ENCODE assay signal across 21 cellular contexts in the genomic region with DNA sequence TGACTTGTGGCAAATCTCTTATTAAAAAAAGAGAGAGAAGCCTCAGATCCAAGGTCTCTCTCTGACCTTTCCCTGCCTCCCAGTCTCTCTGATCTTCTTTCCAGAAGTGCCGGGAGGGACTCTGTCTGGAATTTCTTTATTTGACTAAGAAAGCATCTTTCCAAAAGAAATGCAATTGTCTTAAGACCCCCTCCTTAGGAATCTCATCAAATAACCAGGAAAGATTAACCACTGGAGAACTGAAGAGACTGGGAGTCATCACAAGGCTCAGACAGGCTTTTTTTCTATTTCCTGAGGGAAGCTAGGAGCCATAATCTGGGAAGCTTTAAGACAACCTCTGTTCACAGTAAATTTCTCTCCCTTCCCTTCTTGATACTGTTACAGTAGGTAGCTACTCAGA. TPM values are rescaled to one million over a fixed set of nuclear protein-coding genes. Genes with fewer than 3 reads are reported as not detected.
DNase-seq lines count a peak whose midpoint lies in the region; ATAC-seq and TF ChIP-seq lines count a peak whose summit lies in the region.
"Had no signal": no experiment of that assay in that cellular context is flagged by ENCODE, and none has a peak within 500 bp of the region (broad histone marks: within the 10 kb centered on the region; RNA-seq: fewer than 3 reads in every experiment).

No MANE protein-coding gene starts in this region.

- no peak for TF ChIP-seq CTCF in esophagus muscularis mucosa (IDR thresholded peaks at IDR 0.05)
- no peak for TF ChIP-seq CTCF in neutrophil (IDR thresholded peaks at IDR 0.05)

- no peak overlapping the region for H3K9ac ChIP-seq in HUES64 (ENCODE audit: low read depth, low read length)
- H3K9ac ChIP-seq: BLaER1, KMS-11 had no signal

- peak; percentile 10 for DNase-seq in EH (ENCODE audit: low read depth)
- DNase-seq in esophagus muscularis mucosa (ENCODE audit: extremely low spot score), result peak; percentile 17
- DNase-seq in activated effector memory CD4-positive, alpha-beta T cell treated with anti-CD3 and anti-CD28 coated beads, Interleukin-2, amount 50 U/mL, for 16 hours, result no peak
- DNase-seq in inferior parietal cortex (ENCODE audit: extremely low spot score), result no peak
- DNase-seq: 8988T; Calu3; CD4-positive, alpha-beta memory T cell; DMS53; DND-41; GDM1; H9 had no signal

- 65% methylated on average over 1 of the region's 1 CpG for WGBS in HUES64
- 63% methylated on average over 1 of the region's 1 CpG for WGBS in esophagus muscularis mucosa

- H3K27ac ChIP-seq in HUES64 (ENCODE audit: low read depth, low read length), result 0 out of 2 replicates have a peak overlapping the region, but pooled peaks have one; percentile 21
- peak overlapping the region in 2 of 4 donors; percentile 21 to 34 for H3K27ac ChIP-seq in esophagus muscularis mucosa (replicated peaks in 1 of 4)
- H3K27ac ChIP-seq in neutrophil, result peak overlapping the region; percentile 88
- H3K27ac ChIP-seq: BLaER1, KMS-11 had no signal

- H3K4me1 ChIP-seq in HUES64 (ENCODE audit: insufficient read depth, low read length), result peaks cover 12% of the 10 kb centered on the region
- peaks cover 12 to 35% (median 17%) of the 10 kb centered on the region in 4 donors for H3K4me1 ChIP-seq in esophagus muscularis mucosa
- peaks cover 47 to 50% of the 10 kb centered on the region in 2 experiments for H3K4me1 ChIP-seq in neutrophil (ENCODE audit: control insufficient read depth in 1 of 2, insufficient read depth in 1 of 2, low read depth in 1 of 2, low read length in 1 of 2)

- no peak for TF ChIP-seq EP300 in esophagus muscularis mucosa (IDR thresholded peaks at IDR 0.05)

- H3K36me3 ChIP-seq in HUES64 (ENCODE audit: insufficient read depth, low read length), result no peaks in the 10 kb centered on the region
- H3K36me3 ChIP-seq in esophagus muscularis mucosa, result peaks cover 0 to 15% (median 4%) of the 10 kb centered on the region in 4 donors
- no peaks in the 10 kb centered on the region for H3K36me3 ChIP-seq in neutrophil

- no peaks in the 10 kb centered on the region for H3K9me3 ChIP-seq in HUES64 (ENCODE audit: insufficient read depth, low read depth, low read length)
- no peaks in the 10 kb centered on the region for H3K9me3 ChIP-seq in esophagus muscularis mucosa
- no peaks in the 10 kb centered on the region for H3K9me3 ChIP-seq in neutrophil
- H3K9me3 ChIP-seq: BLaER1 had no signal

- no peak for ATAC-seq in HG03139 (IDR thresholded peaks at IDR 0.05; ENCODE audit: unreplicated experiment)
- ATAC-seq in HG02885 (IDR thresholded peaks at IDR 0.05; ENCODE audit: poor library complexity, unreplicated experiment), result no peak

- intact Hi-C loops in esophagus muscularis mucosa (cut with DNase I), result no loop called here

- H3K27me3 ChIP-seq in HUES64 (ENCODE audit: insufficient read depth, low read length), result no peaks in the 10 kb centered on the region
- H3K27me3 ChIP-seq in esophagus muscularis mucosa, result no peaks in the 10 kb centered on the region
- no peaks in the 10 kb centered on the region for H3K27me3 ChIP-seq in neutrophil
- H3K27me3 ChIP-seq: BLaER1 had no signal

- TF ChIP-seq POLR2A in esophagus muscularis mucosa (IDR thresholded peaks at IDR 0.05; ENCODE audit: low read depth), result no peak

- H3K4me3 ChIP-seq in HUES64 (ENCODE audit: low read length) (no peak overlapping the region), esophagus muscularis mucosa (no peak overlapping the region), neutrophil (ENCODE audit: low read depth in 1 of 2, low read length in 1 of 2) (no peak overlapping the region)
- H3K4me3 ChIP-seq: BLaER1 had no signal

RNA-seq across cellular contexts. Expression of a gene that starts 4.6 kb away (rescaled TPM):
- 1.1 TPM for polyA plus RNA-seq in HUES64 (2013, experiment 1 of 2)
- 4.8 TPM for polyA plus RNA-seq in HUES64 (2013, experiment 2 of 2)
- total RNA-seq in esophagus muscularis mucosa, result 10 to 100 TPM in 3 of 4 donors, 1 to 10 TPM in 1; 4.8 to 32.8 (median 18.1) TPM
- polyA plus RNA-seq: CD14-positive monocyte had no signal

RNA-seq across cellular contexts. Expression of a gene that starts 30.6 kb away (rescaled TPM):
- polyA plus RNA-seq in HUES64 (2013, experiment 1 of 2), result 14.3 TPM
- polyA plus RNA-seq in HUES64 (2013, experiment 2 of 2), result 17.0 TPM
- 10 to 100 TPM in 2 of 4 donors, 1 to 10 TPM in 2; 6.1 to 12.7 (median 9.5) TPM for total RNA-seq in esophagus muscularis mucosa

RNA-seq across cellular contexts. Expression of a gene that starts 53.9 kb away (rescaled TPM):
- polyA plus RNA-seq in HUES64 (2013, experiment 1 of 2), result not detected
- polyA plus RNA-seq in HUES64 (2013, experiment 2 of 2), result not detected
- under 1 TPM in 1 of 4 donors, not detected in 3; 0.26 TPM for total RNA-seq in esophagus muscularis mucosa
- total RNA-seq: Calu3; CD4-positive, alpha-beta memory T cell; H1; H9; HT-29 had no signal
- polyA plus RNA-seq: AG04450; CD14-positive monocyte; CD4-positive, alpha-beta memory T cell had no signal

Comparison
In these comparisons a context has a peak if more than half of its experiments do, and no peak if none do; other contexts are left out.
1. DNase-seq: peak in EH (single experiment) and esophagus muscularis mucosa (single experiment); none in activated effector memory CD4-positive, alpha-beta T cell treated with anti-CD3 and anti-CD28 coated beads, Interleukin-2, amount 50 U/mL, for 16 hours (single experiment) and inferior parietal cortex (single experiment).